ENCODE assay signal across 1 cellular context in the genomic region with DNA sequence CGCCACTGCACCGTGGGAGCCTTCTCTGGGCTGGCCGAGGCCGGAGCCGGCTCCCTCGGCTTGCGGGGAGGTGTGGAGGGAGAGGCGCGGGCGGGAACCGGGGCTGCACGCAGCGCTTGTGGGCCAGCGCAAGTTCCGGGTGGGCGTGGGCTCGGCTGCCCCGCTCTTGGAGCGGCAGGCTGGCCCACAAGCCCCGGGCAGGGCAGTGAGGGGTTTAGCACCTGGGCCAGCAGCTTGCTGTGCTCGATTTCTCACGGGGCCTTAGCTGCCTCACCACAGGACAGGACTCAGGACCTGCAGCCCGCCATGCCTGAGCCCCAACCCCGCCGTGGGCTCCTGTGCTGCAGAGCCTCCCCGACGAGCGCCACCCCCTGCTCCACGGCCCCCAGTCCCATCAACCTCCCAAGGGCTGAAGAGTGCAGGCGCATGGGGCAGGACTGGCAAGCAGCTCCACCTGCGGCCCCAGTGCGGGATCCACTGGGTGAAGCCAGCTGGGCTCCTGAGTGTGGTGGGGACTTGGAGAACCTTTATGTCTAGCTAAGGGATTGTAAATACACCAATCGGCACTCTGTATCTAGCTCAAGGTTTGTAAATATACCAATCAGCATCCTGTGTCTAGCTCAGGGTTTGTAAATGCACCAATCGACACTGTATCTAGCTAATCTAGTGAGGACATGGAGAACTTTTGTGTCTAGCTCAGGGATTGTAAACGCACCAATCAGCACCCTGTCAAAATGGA.
TF ChIP-seq lines count a peak whose summit lies in the region.

No MANE protein-coding gene starts in this region.

TF ChIP-seq in H1, 55 proteins besides CTCF, POLR2A, EP300 and RAD21:
- TF ChIP-seq, protein P1, sequence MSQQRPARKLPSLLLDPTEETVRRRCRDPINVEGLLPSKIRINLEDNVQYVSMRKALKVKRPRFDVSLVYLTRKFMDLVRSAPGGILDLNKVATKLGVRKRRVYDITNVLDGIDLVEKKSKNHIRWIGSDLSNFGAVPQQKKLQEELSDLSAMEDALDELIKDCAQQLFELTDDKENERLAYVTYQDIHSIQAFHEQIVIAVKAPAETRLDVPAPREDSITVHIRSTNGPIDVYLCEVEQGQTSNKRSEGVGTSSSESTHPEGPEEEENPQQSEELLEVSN (IDR thresholded peaks at IDR 0.05) = peak; percentile 56; the same call in 1 of the 2 replicates
TF ChIP-seq in H1: peak in this region for 1; not testable (repeated sequence) for 54.
